Comparison of ENCODE assay signal across 7 cellular contexts in the genomic region with DNA sequence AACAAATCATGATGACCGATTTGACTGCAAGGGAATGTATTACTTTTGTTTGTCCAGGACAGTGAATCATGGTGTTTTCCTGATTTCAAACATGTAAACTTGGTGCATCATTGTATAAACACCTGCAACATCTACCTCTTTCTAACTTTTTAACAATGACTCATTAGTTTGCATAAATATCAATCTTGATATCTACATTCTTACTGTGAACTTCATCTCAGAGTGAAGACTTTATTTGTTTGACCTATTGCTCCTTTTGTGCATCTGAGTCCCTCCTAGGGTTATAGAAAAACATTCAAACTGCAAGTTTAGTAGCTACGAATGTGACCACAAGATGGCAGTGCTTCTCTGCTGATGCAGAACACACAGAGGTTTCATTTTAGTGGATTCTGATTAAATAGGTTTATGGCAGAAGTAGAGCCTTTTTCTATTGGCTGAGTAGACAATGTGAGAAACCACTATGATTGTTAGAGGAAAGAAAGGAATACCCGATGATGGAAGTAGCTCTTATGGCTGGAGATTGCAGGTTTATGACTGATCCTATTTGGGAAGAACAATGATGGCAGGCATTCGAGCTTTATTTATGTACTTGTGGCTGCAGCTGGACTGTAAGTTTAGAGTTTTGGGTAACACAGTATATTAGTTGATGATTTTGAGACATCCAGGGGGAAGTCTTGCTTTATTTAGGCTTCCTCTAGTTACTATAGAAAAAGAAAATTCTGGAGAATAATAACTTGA.
DNase-seq lines count a peak whose midpoint lies in the region; ATAC-seq and TF ChIP-seq lines count a peak whose summit lies in the region.

No MANE protein-coding gene starts in this region.

- no peak overlapping the region for H3K9ac ChIP-seq in parathyroid adenoma

- no peaks in the 10 kb centered on the region for H3K36me3 Mint-ChIP-seq in HFFc6 (ENCODE audit: low read depth)

- no peaks in the 10 kb centered on the region for H3K9me3 ChIP-seq in parathyroid adenoma (ENCODE audit: control insufficient read depth, low read length)

- DNase-seq in GM06990 (ENCODE audit: extremely low read depth, insufficient read length) (no peak), HFFc6 (peak; percentile 22), NOMO-1 treated with dmso at 0.1 percent for 144 hours (lab: John Stamatoyannopoulos, UW; ENCODE audit: unreplicated experiment) (peak; percentile 10), foreskin keratinocyte (peak; percentile 25 to 39)
- peak; percentile 15 for DNase-seq in activated effector memory CD4-positive, alpha-beta T cell treated with Interleukin-2 at 50 U/mL for 16 hours

- H3K27ac ChIP-seq in foreskin keratinocyte (no peak overlapping the region), parathyroid adenoma (no peak overlapping the region)

- H3K4me3 Mint-ChIP-seq in HFFc6 = peak overlapping the region; percentile 57

- H3K9me3 Mint-ChIP-seq in HFFc6 = no peaks in the 10 kb centered on the region; the same call in 1 of the 2 replicates

- H3K27ac Mint-ChIP-seq in HFFc6 = no peak overlapping the region

- H3K4me1 ChIP-seq in foreskin keratinocyte (no peaks in the 10 kb centered on the region), parathyroid adenoma (no peaks in the 10 kb centered on the region)

- H3K79me2 ChIP-seq in parathyroid adenoma = no peaks in the 10 kb centered on the region

- H3K36me3 ChIP-seq in GM06990 (ENCODE audit: control insufficient read depth, insufficient read depth, low read length) = no peaks in the 10 kb centered on the region
- H3K36me3 ChIP-seq in parathyroid adenoma (ENCODE audit: control insufficient read depth, insufficient read depth, low read length) = no peaks in the 10 kb centered on the region

- H3K4me2 ChIP-seq in parathyroid adenoma (ENCODE audit: low read length) = peak overlapping the region; percentile 37

- H2AFZ ChIP-seq in parathyroid adenoma = peak overlapping the region; percentile 21

- TF ChIP-seq CTCF in GM06990 (IDR thresholded peaks at IDR 0.05; ENCODE audit: insufficient read depth, low read length, poor library complexity, severe bottlenecking) (peak; percentile 84), HFFc6 (IDR thresholded peaks at IDR 0.05) (peak; percentile 80), foreskin keratinocyte (conservative IDR thresholded peaks at IDR 0.05) (peak; percentile 76), parathyroid adenoma (IDR thresholded peaks at IDR 0.05) (peak; percentile 54)

- H3K27me3 ChIP-seq in GM06990 (replicated peaks; ENCODE audit: control insufficient read depth, insufficient read depth, low read length) (no peaks in the 10 kb centered on the region), foreskin keratinocyte (no peaks in the 10 kb centered on the region), parathyroid adenoma (ENCODE audit: control insufficient read depth, insufficient read depth, low read length) (no peaks in the 10 kb centered on the region)

- ATAC-seq in foreskin keratinocyte (peak; percentile 74), HG03469 (IDR thresholded peaks at IDR 0.05; ENCODE audit: unreplicated experiment) (no peak)

- no peaks in the 10 kb centered on the region for H3K4me1 Mint-ChIP-seq in HFFc6 (ENCODE audit: low read depth)

- H3K4me3 ChIP-seq in GM06990 (replicated peaks; ENCODE audit: low read depth, low read length) = no peak overlapping the region
- H3K4me3 ChIP-seq in parathyroid adenoma (ENCODE audit: low read depth, low read length) = peak overlapping the region; percentile 29

- H3K27me3 Mint-ChIP-seq in HFFc6 (ENCODE audit: insufficient read depth) = no peaks in the 10 kb centered on the region
